In genomic region chr6:45206793-45207492, GRCh38 we compare ENCODE assay signal across 27 cellular contexts.
"Had no signal": no experiment of that assay in that cellular context is flagged by ENCODE, and none has a peak within 500 bp of the region (broad histone marks: within the 10 kb centered on the region; RNA-seq: fewer than 3 reads in every experiment).

No MANE protein-coding gene starts in this region.

- H3K36me3 ChIP-seq: lower lobe of right lung, uterus had no signal

- H3K27ac ChIP-seq: hepatocyte, lower lobe of right lung, parathyroid adenoma, testis, uterus had no signal

- H3K4me1 Mint-ChIP-seq: brain, immature natural killer cell, nephron progenitor cell had no signal

- FAIRE-seq: colon, endothelial cell of umbilical vein had no signal

- DNase-seq: activated CD4-positive, alpha-beta T cell treated with anti-CD3 and anti-CD28 coated beads, Interleukin-2, amount 50 U/mL, for 4 hours; activated CD4-positive, CD25-positive, alpha-beta regulatory T cell; activated naive CD4-positive, alpha-beta T cell treated with Interleukin-2 at 50 U/mL for 16 hours; aorta; central memory CD4-positive, alpha-beta T cell; effector memory CD4-positive, alpha-beta T cell; foreskin melanocyte; glutamatergic neuron; immature natural killer cell; lower lobe of right lung; mesendoderm; mucosa of descending colon; nephron progenitor cell; nucleus accumbens; right cardiac atrium; stimulated activated CD4-positive, alpha-beta T cell treated with anti-CD3 and anti-CD28 coated beads, Interleukin-12 subunit alpha, Interleukin-12 subunit beta, amount 100 ng/mL, for 4 hours; stimulated activated CD4-positive, alpha-beta T cell treated with anti-CD3 and anti-CD28 coated beads, Interleukin-4, amount 100 ng/mL, for 4 hours; testis; trophoblast cell; uterus had no signal

- ATAC-seq: esophagus mucosa, left lobe of liver, lower lobe of right lung, mucosa of descending colon, right cardiac atrium had no signal

- H3K4me3 Mint-ChIP-seq: brain, immature natural killer cell, nephron progenitor cell had no signal

- H3K27me3 Mint-ChIP-seq: brain had no signal

- H3K27ac Mint-ChIP-seq: brain, immature natural killer cell, nephron progenitor cell had no signal

- H3K9me3 ChIP-seq: testis, uterus had no signal
